ENCODE assay signal across 8 cellular contexts in genomic region chr10:24724381-24725228, GRCh38. TPM values are rescaled to one million over a fixed set of nuclear protein-coding genes. Genes with fewer than 3 reads are reported as not detected.
DNase-seq lines count a peak whose midpoint lies in the region; ATAC-seq and TF ChIP-seq lines count a peak whose summit lies in the region.

No MANE protein-coding gene starts in this region.

- peak in 1 of 3 donors; percentile 90 for TF ChIP-seq POLR2A in spleen (IDR thresholded peaks at IDR 0.05)

- H3K36me3 ChIP-seq in spleen: no peaks in the 10 kb centered on the region

- H3K4me1 ChIP-seq in spleen: peaks cover 16 to 45% (median 31%) of the 10 kb centered on the region in 6 donors

- peak overlapping the region; percentile 39 to 94 (median 90) for H3K27ac ChIP-seq in spleen

- H3K27me3 ChIP-seq in spleen (replicated peaks in 1 of 7): no peaks in the 10 kb centered on the region

- peak overlapping the region; percentile 68 to 90 (median 78) for H3K4me3 ChIP-seq in spleen

- no peaks in the 10 kb centered on the region for H3K9me3 ChIP-seq in spleen

- intact Hi-C loops in spleen (cut with DNase I; ENCODE audit: low total_unique reads): loop anchor here (10.0 kb wide), 2 partner anchors 80 to 290 kb away; partner anchors contain the start of genes ENKUR and THNSL1

- 0 to 2% (median 1%) methylated on average over 27 to 52 of the region's 52 CpGs for WGBS in spleen, 5 donors

- ATAC-seq in GM19025 (IDR thresholded peaks at IDR 0.05; ENCODE audit: low read depth, unreplicated experiment) (peak; percentile 77), HG03280 (IDR thresholded peaks at IDR 0.05; ENCODE audit: unreplicated experiment) (peak; percentile 82)

- TF ChIP-seq CTCF in AG09319 (IDR thresholded peaks at IDR 0.05; ENCODE audit: low read depth, low read length): no peak
- TF ChIP-seq CTCF in spleen (IDR thresholded peaks at IDR 0.05 in 8 of 11, conservative IDR thresholded peaks at IDR 0.05 in 3 of 11): peak in 1 of 11 experiments; percentile 5

- DNase-seq in AG09319 (ENCODE audit: extremely low read depth, low read depth) (peak; percentile 92), NCI-H345 (lab: John Stamatoyannopoulos, UW) (peak; percentile 95), iris pigment epithelial cell (ENCODE audit: low read depth) (peak; percentile 97), spleen (peak; percentile 97)
- DNase-seq in activated CD4-positive, CD25-positive, alpha-beta regulatory T cell (lab: John Stamatoyannopoulos, UW): peak; percentile 78 to 93 (median 84)
- peak; percentile 90 for DNase-seq in central memory CD4-positive, alpha-beta T cell

RNA-seq across cellular contexts. Expression of gene ARHGAP21, which starts 0.9 kb away (rescaled TPM):
- total RNA-seq in spleen: 10 to 100 TPM; 32.8 to 60.9 (median 47.5) TPM
- polyA plus RNA-seq in spleen: 1 to 10 TPM; 6.0 to 8.6 (median 7.6) TPM

Comparison
In these comparisons a context has a peak if more than half of its experiments do, and no peak if none do; other contexts are left out.
1. Peak in every context shown above with its lines: DNase-seq, ATAC-seq, H3K4me3 ChIP-seq and H3K27ac ChIP-seq.